8 cellular contexts compared by ENCODE assay signal in the genomic region with DNA sequence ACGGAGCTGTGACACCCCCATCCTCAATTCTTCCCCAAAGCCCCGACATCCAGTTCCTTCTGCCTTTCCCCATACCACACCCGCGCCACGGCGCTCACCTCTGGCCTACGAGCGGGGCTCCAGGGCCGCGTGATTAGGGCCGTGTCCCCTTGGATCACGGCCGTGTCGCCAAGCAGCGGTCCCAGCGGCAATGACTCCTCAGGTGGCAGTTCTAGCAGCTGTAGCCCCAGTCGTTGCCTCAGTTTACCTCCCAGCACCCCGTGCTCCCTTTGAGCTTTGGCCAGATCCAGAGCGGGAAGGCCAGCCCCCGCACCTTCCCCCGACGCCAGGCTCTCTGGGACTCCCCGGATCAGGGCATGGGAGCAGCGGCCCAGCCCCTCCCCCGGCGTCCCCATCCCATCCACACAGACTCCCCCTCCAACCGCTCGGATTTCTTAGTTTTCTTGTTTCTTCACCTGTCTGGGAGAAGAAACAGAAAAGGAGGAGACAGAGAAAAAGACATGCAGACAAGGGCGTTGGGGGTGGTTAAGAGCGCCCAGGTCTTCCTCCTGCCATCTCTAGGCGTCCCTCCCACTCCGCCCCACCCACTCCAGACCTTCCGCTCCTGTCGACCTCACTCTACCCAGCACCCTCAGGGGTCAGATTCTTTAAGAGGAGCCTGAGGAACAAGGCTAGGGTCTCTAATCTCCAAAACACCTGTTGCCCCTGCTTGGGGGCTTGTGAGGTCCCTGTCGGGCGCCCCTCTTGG. TPM values are rescaled to one million over a fixed set of nuclear protein-coding genes. Genes with fewer than 3 reads are reported as not detected.
DNase-seq lines count a peak whose midpoint lies in the region; ATAC-seq and TF ChIP-seq lines count a peak whose summit lies in the region.

A gene with protein sequence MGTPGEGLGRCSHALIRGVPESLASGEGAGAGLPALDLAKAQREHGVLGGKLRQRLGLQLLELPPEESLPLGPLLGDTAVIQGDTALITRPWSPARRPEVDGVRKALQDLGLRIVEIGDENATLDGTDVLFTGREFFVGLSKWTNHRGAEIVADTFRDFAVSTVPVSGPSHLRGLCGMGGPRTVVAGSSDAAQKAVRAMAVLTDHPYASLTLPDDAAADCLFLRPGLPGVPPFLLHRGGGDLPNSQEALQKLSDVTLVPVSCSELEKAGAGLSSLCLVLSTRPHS (minus strand): TSS at position 533 of the 748 bp plus-strand sequence. CDS start 138 bp downstream, at position 395.

- H3K27me3 ChIP-seq in spleen (replicated peaks in 1 of 7), result no peaks in the 10 kb centered on the region

- TF ChIP-seq CTCF in 22Rv1 (IDR thresholded peaks at IDR 0.05) (no peak), spleen (IDR thresholded peaks at IDR 0.05 in 8 of 11, conservative IDR thresholded peaks at IDR 0.05 in 3 of 11) (peak in 5 of 11 experiments; percentile 62 to 87 (median 83))

- H3K4me3 ChIP-seq in iPS-18c (ENCODE audit: insufficient read depth, low read depth, low read length) (peak within 1 kb of the TSS; percentile 90), spleen (peak within 1 kb of the TSS; percentile 66 to 83 (median 79))

- H3K27ac ChIP-seq in 22Rv1 (peak within 1 kb of the TSS; percentile 99), angular gyrus (ENCODE audit: low read depth, low read length) (peak within 1 kb of the TSS; percentile 93), spleen (peak within 1 kb of the TSS; percentile 79 to 99 (median 94))

- intact Hi-C loops in spleen (cut with DNase I; ENCODE audit: low total_unique reads), result no loop called here

- peak; percentile 86 for DNase-seq in spleen
- DNase-seq in SKM-1 treated with dmso at 0.1 percent for 144 hours (lab: John Stamatoyannopoulos, UW; ENCODE audit: unreplicated experiment), result no peak
- DNase-seq in activated CD4-positive, alpha-beta T cell treated with anti-CD3 and anti-CD28 coated beads for 48 hours, result no peak

- ATAC-seq in HG02885 (IDR thresholded peaks at IDR 0.05; ENCODE audit: poor library complexity, unreplicated experiment) (peak; percentile 15), HG03521 (IDR thresholded peaks at IDR 0.05; ENCODE audit: unreplicated experiment) (no peak)

- peaks cover 7 to 70% (median 38%) of the 10 kb centered on the region in 6 donors for H3K36me3 ChIP-seq in spleen

- no peak for TF ChIP-seq POLR2A in spleen (IDR thresholded peaks at IDR 0.05)

- H3K9me3 ChIP-seq in iPS-18c (ENCODE audit: control insufficient read depth, insufficient read depth, low read length), result no peaks in the 10 kb centered on the region
- H3K9me3 ChIP-seq in spleen, result no peaks in the 10 kb centered on the region

- peaks cover 39 to 88% (median 79%) of the 10 kb centered on the region in 6 donors for H3K4me1 ChIP-seq in spleen

- 27 to 34% (median 32%) methylated on average over 33 to 36 of the region's 36 CpGs for WGBS in spleen, 5 donors

RNA-seq across cellular contexts. Expression of the gene that starts here (rescaled TPM):
- total RNA-seq in spleen, result 100 to 1,000 TPM in 1 of 7 donors, 10 to 100 TPM in 6; 63.0 to 116 (median 72.3) TPM
- polyA plus RNA-seq in spleen, result 10 to 100 TPM; 67.1 to 84.7 (median 81.0) TPM
